In the genomic region with DNA sequence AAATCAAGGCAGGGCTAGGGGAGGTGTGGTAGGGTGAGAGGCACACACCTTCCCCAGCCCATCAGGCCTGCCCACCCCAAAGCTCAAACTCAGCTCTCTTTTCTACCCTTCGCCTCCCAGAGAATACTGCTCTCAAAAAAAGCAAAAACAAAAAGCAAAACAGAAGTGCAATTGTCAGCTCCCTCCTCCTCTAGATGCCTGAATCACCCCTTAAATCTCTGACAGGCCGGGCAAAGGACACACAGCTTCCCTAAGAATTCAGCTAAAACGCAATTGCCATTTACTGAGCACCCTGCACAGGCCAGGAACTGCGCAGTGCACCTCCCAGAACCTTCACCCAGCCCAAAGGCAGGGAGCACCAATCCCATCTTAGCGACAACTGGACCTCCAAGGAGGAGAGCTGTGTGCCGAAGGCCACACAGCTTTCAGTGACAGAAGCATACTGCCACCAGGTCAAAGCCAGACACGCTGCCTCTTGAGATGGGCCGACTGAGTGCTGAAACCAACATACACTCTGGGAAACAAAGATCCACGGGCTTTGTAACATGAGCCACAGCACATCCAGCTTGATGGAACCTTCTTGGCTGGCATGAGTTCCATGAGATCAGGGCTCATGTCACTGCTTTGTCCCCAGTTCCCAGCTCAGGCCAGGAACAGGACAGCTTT, we compare ENCODE assay signal across 1 cellular context.
TF ChIP-seq lines count a peak whose summit lies in the region.

No MANE protein-coding gene starts in this region.

TF ChIP-seq in GM23338, 12 proteins besides CTCF, POLR2A, EP300 and RAD21:
- TF ChIP-seq, protein P1, sequence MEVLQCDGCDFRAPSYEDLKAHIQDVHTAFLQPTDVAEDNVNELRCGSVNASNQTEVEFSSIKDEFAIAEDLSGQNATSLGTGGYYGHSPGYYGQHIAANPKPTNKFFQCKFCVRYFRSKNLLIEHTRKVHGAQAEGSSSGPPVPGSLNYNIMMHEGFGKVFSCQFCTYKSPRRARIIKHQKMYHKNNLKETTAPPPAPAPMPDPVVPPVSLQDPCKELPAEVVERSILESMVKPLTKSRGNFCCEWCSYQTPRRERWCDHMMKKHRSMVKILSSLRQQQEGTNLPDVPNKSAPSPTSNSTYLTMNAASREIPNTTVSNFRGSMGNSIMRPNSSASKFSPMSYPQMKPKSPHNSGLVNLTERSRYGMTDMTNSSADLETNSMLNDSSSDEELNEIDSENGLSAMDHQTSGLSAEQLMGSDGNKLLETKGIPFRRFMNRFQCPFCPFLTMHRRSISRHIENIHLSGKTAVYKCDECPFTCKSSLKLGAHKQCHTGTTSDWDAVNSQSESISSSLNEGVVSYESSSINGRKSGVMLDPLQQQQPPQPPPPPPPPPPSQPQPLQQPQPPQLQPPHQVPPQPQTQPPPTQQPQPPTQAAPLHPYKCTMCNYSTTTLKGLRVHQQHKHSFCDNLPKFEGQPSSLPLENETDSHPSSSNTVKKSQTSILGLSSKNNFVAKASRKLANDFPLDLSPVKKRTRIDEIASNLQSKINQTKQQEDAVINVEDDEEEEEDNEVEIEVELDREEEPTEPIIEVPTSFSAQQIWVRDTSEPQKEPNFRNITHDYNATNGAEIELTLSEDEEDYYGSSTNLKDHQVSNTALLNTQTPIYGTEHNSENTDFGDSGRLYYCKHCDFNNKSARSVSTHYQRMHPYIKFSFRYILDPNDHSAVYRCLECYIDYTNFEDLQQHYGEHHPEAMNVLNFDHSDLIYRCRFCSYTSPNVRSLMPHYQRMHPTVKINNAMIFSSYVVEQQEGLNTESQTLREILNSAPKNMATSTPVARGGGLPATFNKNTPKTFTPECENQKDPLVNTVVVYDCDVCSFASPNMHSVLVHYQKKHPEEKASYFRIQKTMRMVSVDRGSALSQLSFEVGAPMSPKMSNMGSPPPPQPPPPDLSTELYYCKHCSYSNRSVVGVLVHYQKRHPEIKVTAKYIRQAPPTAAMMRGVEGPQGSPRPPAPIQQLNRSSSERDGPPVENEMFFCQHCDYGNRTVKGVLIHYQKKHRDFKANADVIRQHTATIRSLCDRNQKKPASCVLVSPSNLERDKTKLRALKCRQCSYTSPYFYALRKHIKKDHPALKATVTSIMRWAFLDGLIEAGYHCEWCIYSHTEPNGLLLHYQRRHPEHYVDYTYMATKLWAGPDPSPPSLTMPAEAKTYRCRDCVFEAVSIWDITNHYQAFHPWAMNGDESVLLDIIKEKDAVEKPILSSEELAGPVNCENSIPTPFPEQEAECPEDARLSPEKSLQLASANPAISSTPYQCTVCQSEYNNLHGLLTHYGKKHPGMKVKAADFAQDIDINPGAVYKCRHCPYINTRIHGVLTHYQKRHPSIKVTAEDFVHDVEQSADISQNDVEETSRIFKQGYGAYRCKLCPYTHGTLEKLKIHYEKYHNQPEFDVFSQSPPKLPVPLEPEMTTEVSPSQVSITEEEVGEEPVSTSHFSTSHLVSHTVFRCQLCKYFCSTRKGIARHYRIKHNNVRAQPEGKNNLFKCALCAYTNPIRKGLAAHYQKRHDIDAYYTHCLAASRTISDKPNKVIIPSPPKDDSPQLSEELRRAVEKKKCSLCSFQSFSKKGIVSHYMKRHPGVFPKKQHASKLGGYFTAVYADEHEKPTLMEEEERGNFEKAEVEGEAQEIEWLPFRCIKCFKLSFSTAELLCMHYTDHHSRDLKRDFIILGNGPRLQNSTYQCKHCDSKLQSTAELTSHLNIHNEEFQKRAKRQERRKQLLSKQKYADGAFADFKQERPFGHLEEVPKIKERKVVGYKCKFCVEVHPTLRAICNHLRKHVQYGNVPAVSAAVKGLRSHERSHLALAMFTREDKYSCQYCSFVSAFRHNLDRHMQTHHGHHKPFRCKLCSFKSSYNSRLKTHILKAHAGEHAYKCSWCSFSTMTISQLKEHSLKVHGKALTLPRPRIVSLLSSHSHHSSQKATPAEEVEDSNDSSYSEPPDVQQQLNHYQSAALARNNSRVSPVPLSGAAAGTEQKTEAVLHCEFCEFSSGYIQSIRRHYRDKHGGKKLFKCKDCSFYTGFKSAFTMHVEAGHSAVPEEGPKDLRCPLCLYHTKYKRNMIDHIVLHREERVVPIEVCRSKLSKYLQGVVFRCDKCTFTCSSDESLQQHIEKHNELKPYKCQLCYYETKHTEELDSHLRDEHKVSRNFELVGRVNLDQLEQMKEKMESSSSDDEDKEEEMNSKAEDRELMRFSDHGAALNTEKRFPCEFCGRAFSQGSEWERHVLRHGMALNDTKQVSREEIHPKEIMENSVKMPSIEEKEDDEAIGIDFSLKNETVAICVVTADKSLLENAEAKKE (CRISPR knock-in tag; IDR thresholded peaks at IDR 0.05): no peak
- no peak for TF ChIP-seq CREB1 (CRISPR knock-in tag; IDR thresholded peaks at IDR 0.05; ENCODE audit: low read depth)
- TF ChIP-seq, protein P2, sequence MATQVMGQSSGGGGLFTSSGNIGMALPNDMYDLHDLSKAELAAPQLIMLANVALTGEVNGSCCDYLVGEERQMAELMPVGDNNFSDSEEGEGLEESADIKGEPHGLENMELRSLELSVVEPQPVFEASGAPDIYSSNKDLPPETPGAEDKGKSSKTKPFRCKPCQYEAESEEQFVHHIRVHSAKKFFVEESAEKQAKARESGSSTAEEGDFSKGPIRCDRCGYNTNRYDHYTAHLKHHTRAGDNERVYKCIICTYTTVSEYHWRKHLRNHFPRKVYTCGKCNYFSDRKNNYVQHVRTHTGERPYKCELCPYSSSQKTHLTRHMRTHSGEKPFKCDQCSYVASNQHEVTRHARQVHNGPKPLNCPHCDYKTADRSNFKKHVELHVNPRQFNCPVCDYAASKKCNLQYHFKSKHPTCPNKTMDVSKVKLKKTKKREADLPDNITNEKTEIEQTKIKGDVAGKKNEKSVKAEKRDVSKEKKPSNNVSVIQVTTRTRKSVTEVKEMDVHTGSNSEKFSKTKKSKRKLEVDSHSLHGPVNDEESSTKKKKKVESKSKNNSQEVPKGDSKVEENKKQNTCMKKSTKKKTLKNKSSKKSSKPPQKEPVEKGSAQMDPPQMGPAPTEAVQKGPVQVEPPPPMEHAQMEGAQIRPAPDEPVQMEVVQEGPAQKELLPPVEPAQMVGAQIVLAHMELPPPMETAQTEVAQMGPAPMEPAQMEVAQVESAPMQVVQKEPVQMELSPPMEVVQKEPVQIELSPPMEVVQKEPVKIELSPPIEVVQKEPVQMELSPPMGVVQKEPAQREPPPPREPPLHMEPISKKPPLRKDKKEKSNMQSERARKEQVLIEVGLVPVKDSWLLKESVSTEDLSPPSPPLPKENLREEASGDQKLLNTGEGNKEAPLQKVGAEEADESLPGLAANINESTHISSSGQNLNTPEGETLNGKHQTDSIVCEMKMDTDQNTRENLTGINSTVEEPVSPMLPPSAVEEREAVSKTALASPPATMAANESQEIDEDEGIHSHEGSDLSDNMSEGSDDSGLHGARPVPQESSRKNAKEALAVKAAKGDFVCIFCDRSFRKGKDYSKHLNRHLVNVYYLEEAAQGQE (IDR thresholded peaks at IDR 0.05; ENCODE audit: unreplicated experiment): no peak
- no peak for TF ChIP-seq ZNF114 (CRISPR knock-in tag; IDR thresholded peaks at IDR 0.05)
